18 cellular contexts compared by ENCODE assay signal in the genomic region with DNA sequence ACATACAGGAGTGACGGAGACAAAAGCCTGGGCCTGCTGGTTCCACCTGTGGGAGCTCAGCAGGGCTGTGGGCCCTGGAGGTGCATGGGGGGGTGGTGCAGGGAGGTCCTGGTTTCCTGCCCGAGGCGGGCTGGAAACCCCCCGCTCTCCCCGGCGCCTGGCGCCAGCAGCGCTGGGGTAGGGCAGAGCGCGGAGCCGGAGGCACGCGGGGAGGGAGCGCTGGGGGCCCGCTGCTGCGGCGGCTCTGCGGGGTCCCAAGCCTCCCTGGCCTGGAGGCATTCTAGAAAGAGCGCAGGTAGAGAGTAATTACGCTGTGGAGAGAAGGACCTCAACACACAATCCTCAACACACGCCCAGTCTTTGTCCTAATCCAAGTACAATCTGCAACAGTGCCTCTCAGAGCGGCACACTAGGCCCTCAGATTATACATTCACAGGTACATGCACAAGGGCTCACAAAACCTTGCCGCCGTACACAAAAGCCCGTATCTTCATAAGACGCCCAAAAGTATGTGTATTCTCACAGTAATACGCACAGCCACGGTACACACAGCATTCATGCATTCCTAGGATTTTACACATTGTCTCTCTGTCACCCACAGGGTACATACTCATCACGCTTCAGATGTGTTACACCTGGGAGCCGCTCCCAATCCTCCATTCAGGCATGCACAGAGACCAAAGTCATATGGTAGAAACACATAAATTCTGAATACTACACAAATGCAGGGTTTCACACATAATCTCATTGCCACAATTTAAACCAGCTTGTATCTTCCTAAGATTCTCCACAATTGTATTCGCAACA. TPM values are rescaled to one million over a fixed set of nuclear protein-coding genes. Genes with fewer than 3 reads are reported as not detected.
DNase-seq lines count a peak whose midpoint lies in the region; ATAC-seq lines count a peak whose summit lies in the region.
"Had no signal": no experiment of that assay in that cellular context is flagged by ENCODE, and none has a peak within 500 bp of the region (broad histone marks: within the 10 kb centered on the region; RNA-seq: fewer than 3 reads in every experiment).

No MANE protein-coding gene starts in this region.

- peaks cover 41% of the 10 kb centered on the region for H3K4me1 Mint-ChIP-seq in activated T-cell treated with anti-CD3 and anti-CD28 coated beads, Interleukin-2, amount 50 U/mL, for 4 hours (ENCODE audit: low read depth)
- peaks cover 58% of the 10 kb centered on the region for H3K4me1 Mint-ChIP-seq in activated T-cell treated with anti-CD3 and anti-CD28 coated beads, Interleukin-2, amount 50 U/mL, for 24 hours (ENCODE audit: low read depth)
- peaks cover 34% of the 10 kb centered on the region for H3K4me1 Mint-ChIP-seq in T-helper 17 cell

- H3K36me3 ChIP-seq in mesodermal cell (ENCODE audit: control insufficient read depth, insufficient read depth, low read length): peaks cover 24% of the 10 kb centered on the region
- H3K36me3 ChIP-seq: SJSA1 had no signal

- H3K27ac ChIP-seq in mesodermal cell (ENCODE audit: low read depth, low read length, severe bottlenecking): peak overlapping the region; percentile 84
- H3K27ac ChIP-seq: HL-60, SJSA1, skin epidermis, testis had no signal

- H3K9me3 ChIP-seq in T-helper 17 cell (ENCODE audit: control insufficient read depth, low read length, poor library complexity, severe bottlenecking) (no peaks in the 10 kb centered on the region), mesodermal cell (ENCODE audit: control insufficient read depth, low read length) (no peaks in the 10 kb centered on the region)
- H3K9me3 ChIP-seq: SJSA1, testis had no signal

- H3K4me1 ChIP-seq in mesodermal cell (ENCODE audit: control insufficient read depth, insufficient read depth, low read length, poor library complexity, severe bottlenecking): peaks cover 40% of the 10 kb centered on the region

- no peak for DNase-seq in activated T-cell treated with anti-CD3 and anti-CD28 coated beads, Interleukin-2, amount 50 U/mL, for 4 hours
- no peak for DNase-seq in activated T-cell treated with anti-CD3 and anti-CD28 coated beads, Interleukin-2, amount 50 U/mL, for 24 hours
- DNase-seq in T-helper 17 cell: no peak
- no peak for DNase-seq in NCI-H1092 (lab: John Stamatoyannopoulos, UW)
- DNase-seq in GM19240 (ENCODE audit: insufficient read length, low spot score): no peak
- DNase-seq: ACHN; central memory CD4-positive, alpha-beta T cell; testis had no signal

- peaks cover 89% of the 10 kb centered on the region for H3K27me3 Mint-ChIP-seq in activated T-cell treated with anti-CD3 and anti-CD28 coated beads, Interleukin-2, amount 50 U/mL, for 4 hours (ENCODE audit: low read depth)
- H3K27me3 Mint-ChIP-seq in activated T-cell treated with anti-CD3 and anti-CD28 coated beads, Interleukin-2, amount 50 U/mL, for 24 hours: peaks cover 95% of the 10 kb centered on the region
- H3K27me3 Mint-ChIP-seq in T-helper 17 cell: peaks cover 89% of the 10 kb centered on the region

- H3K4me3 Mint-ChIP-seq in activated T-cell treated with anti-CD3 and anti-CD28 coated beads, Interleukin-2, amount 50 U/mL, for 4 hours: no peak overlapping the region
- H3K4me3 Mint-ChIP-seq in activated T-cell treated with anti-CD3 and anti-CD28 coated beads, Interleukin-2, amount 50 U/mL, for 24 hours: no peak overlapping the region
- no peak overlapping the region for H3K4me3 Mint-ChIP-seq in T-helper 17 cell

- 4 to 8% methylated on average over 14 to 24 of the region's 31 CpGs for WGBS in mesodermal cell (ENCODE audit: insufficient coverage in 2 of 2), 2 experiments

- no peaks in the 10 kb centered on the region for H3K36me3 Mint-ChIP-seq in activated T-cell treated with anti-CD3 and anti-CD28 coated beads, Interleukin-2, amount 50 U/mL, for 4 hours (ENCODE audit: insufficient read depth)
- H3K36me3 Mint-ChIP-seq in activated T-cell treated with anti-CD3 and anti-CD28 coated beads, Interleukin-2, amount 50 U/mL, for 24 hours (ENCODE audit: low read depth): no peaks in the 10 kb centered on the region
- H3K36me3 Mint-ChIP-seq in T-helper 17 cell (ENCODE audit: low read depth): peaks cover 12% of the 10 kb centered on the region
- H3K36me3 Mint-ChIP-seq: activated naive CD8-positive, alpha-beta T cell had no signal

- H3K27ac Mint-ChIP-seq in activated T-cell treated with anti-CD3 and anti-CD28 coated beads, Interleukin-2, amount 50 U/mL, for 24 hours: no peak overlapping the region
- H3K27ac Mint-ChIP-seq in T-helper 17 cell: peak overlapping the region; percentile 79

- no peaks in the 10 kb centered on the region for H3K9me3 Mint-ChIP-seq in activated T-cell treated with anti-CD3 and anti-CD28 coated beads, Interleukin-2, amount 50 U/mL, for 4 hours
- H3K9me3 Mint-ChIP-seq in activated T-cell treated with anti-CD3 and anti-CD28 coated beads, Interleukin-2, amount 50 U/mL, for 24 hours: no peaks in the 10 kb centered on the region

- H3K4me3 ChIP-seq in mesodermal cell (ENCODE audit: extremely low read depth, insufficient read depth, low read length, poor library complexity, severe bottlenecking): peak overlapping the region; percentile 82
- H3K4me3 ChIP-seq: SJSA1, skin epidermis, testis had no signal

- ATAC-seq in activated T-cell treated with anti-CD3 and anti-CD28 coated beads, Interleukin-2, amount 50 U/mL, for 4 hours: peak; percentile 27 to 38
- ATAC-seq in T-helper 17 cell (peak; percentile 65), HG03196 (IDR thresholded peaks at IDR 0.05; ENCODE audit: unreplicated experiment) (no peak), GM19455 (IDR thresholded peaks at IDR 0.05; ENCODE audit: unreplicated experiment) (no peak)

RNA-seq across cellular contexts. Expression of gene HAND1, which starts 2.1 kb away (rescaled TPM):
- total RNA-seq in activated T-cell treated with anti-CD3 and anti-CD28 coated beads, Interleukin-2, amount 50 U/mL, for 4 hours: not detected
- total RNA-seq in T-helper 17 cell: not detected
- 366 TPM for polyA plus RNA-seq in mesodermal cell (2013, experiment 1 of 2)
- polyA plus RNA-seq in mesodermal cell (2013, experiment 2 of 2): 464 TPM
- total RNA-seq: glomerular endothelial cell, liver, M059J, SJSA1, testis had no signal
- polyA plus RNA-seq: liver had no signal

RNA-seq across cellular contexts. Expression of gene SAP30L, which starts 34.4 kb away (rescaled TPM):
- total RNA-seq in activated T-cell treated with anti-CD3 and anti-CD28 coated beads, Interleukin-2, amount 50 U/mL, for 4 hours: 10 to 100 TPM; 22.5 to 27.0 (median 24.0) TPM
- total RNA-seq in T-helper 17 cell: 10 to 100 TPM; 25.0 to 37.9 TPM
- 60.6 TPM for polyA plus RNA-seq in mesodermal cell (2013, experiment 1 of 2)
- polyA plus RNA-seq in mesodermal cell (2013, experiment 2 of 2): 64.0 TPM

Comparison
In these comparisons a context has a peak if more than half of its experiments do, and no peak if none do; other contexts are left out.
1. ATAC-seq: peak in activated T-cell treated with anti-CD3 and anti-CD28 coated beads, Interleukin-2, amount 50 U/mL, for 4 hours (2 of 2) and T-helper 17 cell (single experiment); none in HG03196 (single experiment) and GM19455 (single experiment).